1 cellular context compared by ENCODE assay signal in genomic region chr14:52015411-52016030, GRCh38.
TF ChIP-seq lines count a peak whose summit lies in the region.

No MANE protein-coding gene starts in this region.

TF ChIP-seq in GM12878, 131 proteins besides CTCF, POLR2A, EP300 and RAD21 (continued from another document):
- TF ChIP-seq NFXL1 (IDR thresholded peaks at IDR 0.05; ENCODE audit: borderline replicate concordance) (no peak), RELA (IDR thresholded peaks at IDR 0.05; ENCODE audit: borderline replicate concordance, partially characterized antibody) (no peak), RFX5 (IDR thresholded peaks at IDR 0.05; ENCODE audit: low read depth, low read length) (no peak), CEBPZ (IDR thresholded peaks at IDR 0.05; ENCODE audit: low read depth, low read length) (no peak), KAT2A (conservative IDR thresholded peaks at IDR 0.05; ENCODE audit: control insufficient read depth, low read depth, low read length) (no peak), PML (IDR thresholded peaks at IDR 0.05; ENCODE audit: low read length) (no peak), TBL1XR1 (IDR thresholded peaks at IDR 0.05; ENCODE audit: low read depth, low read length) (no peak), ZBED1 (IDR thresholded peaks at IDR 0.05; ENCODE audit: borderline replicate concordance) (no peak)
- TF ChIP-seq, protein P1, sequence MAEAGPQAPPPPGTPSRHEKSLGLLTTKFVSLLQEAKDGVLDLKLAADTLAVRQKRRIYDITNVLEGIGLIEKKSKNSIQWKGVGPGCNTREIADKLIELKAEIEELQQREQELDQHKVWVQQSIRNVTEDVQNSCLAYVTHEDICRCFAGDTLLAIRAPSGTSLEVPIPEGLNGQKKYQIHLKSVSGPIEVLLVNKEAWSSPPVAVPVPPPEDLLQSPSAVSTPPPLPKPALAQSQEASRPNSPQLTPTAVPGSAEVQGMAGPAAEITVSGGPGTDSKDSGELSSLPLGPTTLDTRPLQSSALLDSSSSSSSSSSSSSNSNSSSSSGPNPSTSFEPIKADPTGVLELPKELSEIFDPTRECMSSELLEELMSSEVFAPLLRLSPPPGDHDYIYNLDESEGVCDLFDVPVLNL (IDR thresholded peaks at IDR 0.05; ENCODE audit: low read depth, low read length) = no peak
